Comparison of ENCODE assay signal across 15 cellular contexts in genomic region chr7:116782177-116782711, GRCh38.
A peak's percentile ranks its signal among the peaks of the same experiment; 100 is the strongest.
DNase-seq lines count a peak whose midpoint lies in the region; ATAC-seq, FAIRE-seq and TF ChIP-seq lines count a peak whose summit lies in the region.
"Had no signal": no experiment of that assay in that cellular context is flagged by ENCODE, and none has a peak within 500 bp of the region (broad histone marks: within the 10 kb centered on the region; RNA-seq: fewer than 3 reads in every experiment).

No MANE protein-coding gene starts in this region.

- H3K79me2 ChIP-seq in trophoblast cell (ENCODE audit: control insufficient read depth, insufficient read depth, low read length, poor library complexity) = no peaks in the 10 kb centered on the region
- H3K79me2 ChIP-seq in hepatocyte = no peaks in the 10 kb centered on the region

- H2BK5ac ChIP-seq in trophoblast cell (ENCODE audit: low read depth, low read length, poor library complexity) = no peak overlapping the region

- H2BK12ac ChIP-seq in trophoblast cell (ENCODE audit: low read length) = no peak overlapping the region

- H2BK120ac ChIP-seq in trophoblast cell (ENCODE audit: insufficient read depth, low read length, poor library complexity) = no peak overlapping the region

- H3K36me3 ChIP-seq in trophoblast cell (ENCODE audit: control insufficient read depth in 1 of 2, insufficient read depth in 2 of 2, low read length in 2 of 2) (peaks cover 0 to 7% of the 10 kb centered on the region in 2 experiments), hepatocyte (replicated peaks; ENCODE audit: insufficient read depth, low read depth) (no peaks in the 10 kb centered on the region), pancreas (no peaks in the 10 kb centered on the region)

- no peak for ATAC-seq in HG03442 (IDR thresholded peaks at IDR 0.05; ENCODE audit: unreplicated experiment)
- no peak for ATAC-seq in pancreas

- FAIRE-seq in pancreas (lab: Jason Lieb, UNC) = no peak
- FAIRE-seq: H54, kidney had no signal

- DNase-seq in EH (ENCODE audit: low read depth) (peak; percentile 87), NCI-H2107 (lab: John Stamatoyannopoulos, UW) (peak; percentile 41), epidermal melanocyte (ENCODE audit: insufficient read length, low spot score) (peak; percentile 65), trophoblast cell (peak; percentile 56 to 71), hepatocyte (ENCODE audit: low spot score) (no peak), NCI-H226 (no peak), pancreas (no peak)
- DNase-seq: activated CD4-positive, alpha-beta T cell treated with anti-CD3 and anti-CD28 coated beads for 1 hour; activated naive CD4-positive, alpha-beta T cell treated with anti-CD3 and anti-CD28 coated beads, Interleukin-2, amount 10 ng/mL, durations not matched to agents 7 days and 5 days; effector CD4-positive, alpha-beta T cell; kidney; posterior cingulate gyrus; testis had no signal

- no peak overlapping the region for H4K8ac ChIP-seq in trophoblast cell (ENCODE audit: low read depth, low read length)

- no peak overlapping the region for H4K12ac ChIP-seq in trophoblast cell (ENCODE audit: low read depth, low read length)

- no peak overlapping the region for H4K91ac ChIP-seq in trophoblast cell (ENCODE audit: low read depth, low read length)

- H3K18ac ChIP-seq in trophoblast cell (ENCODE audit: low read length) = no peak overlapping the region

- H2AK5ac ChIP-seq in trophoblast cell (ENCODE audit: low read length) = no peak overlapping the region

- no peak overlapping the region for H2AFZ ChIP-seq in trophoblast cell (ENCODE audit: insufficient read depth, low read length, poor library complexity)
- no peak overlapping the region for H2AFZ ChIP-seq in hepatocyte

- H3K9me3 ChIP-seq in trophoblast cell (ENCODE audit: insufficient read depth, low read depth, low read length) (no peaks in the 10 kb centered on the region), hepatocyte (ENCODE audit: low read depth) (no peaks in the 10 kb centered on the region), pancreas (no peaks in the 10 kb centered on the region)
- H3K9me3 ChIP-seq: testis had no signal

- H3K4me2 ChIP-seq in trophoblast cell (ENCODE audit: low read length) = no peak overlapping the region
- no peak overlapping the region for H3K4me2 ChIP-seq in hepatocyte

- H3K4ac ChIP-seq in trophoblast cell (ENCODE audit: low read depth, low read length) = no peak overlapping the region

- peaks cover 19 to 21% of the 10 kb centered on the region in 2 experiments for H3K4me1 ChIP-seq in trophoblast cell (ENCODE audit: control insufficient read depth in 1 of 2, insufficient read depth in 2 of 2, low read length in 2 of 2)
- H3K4me1 ChIP-seq in hepatocyte (ENCODE audit: insufficient read depth) = peaks cover 40% of the 10 kb centered on the region
- H3K4me1 ChIP-seq in pancreas = peaks cover 23 to 36% (median 34%) of the 10 kb centered on the region in 3 donors
- H3K4me1 ChIP-seq: testis had no signal

- H3K27ac ChIP-seq in trophoblast cell (ENCODE audit: low read depth, low read length) = peak overlapping the region; percentile 17
- no peak overlapping the region for H3K27ac ChIP-seq in hepatocyte
- no peak overlapping the region for H3K27ac ChIP-seq in pancreas
- H3K27ac ChIP-seq: testis had no signal

- H3K9me2 ChIP-seq in hepatocyte (replicated peaks; ENCODE audit: insufficient read depth) = no peaks in the 10 kb centered on the region

- no peak overlapping the region for H3K9ac ChIP-seq in trophoblast cell (ENCODE audit: low read length)

- no peaks in the 10 kb centered on the region for H3K27me3 ChIP-seq in trophoblast cell (ENCODE audit: insufficient read depth, low read length)
- H3K27me3 ChIP-seq in hepatocyte = no peaks in the 10 kb centered on the region
- H3K27me3 ChIP-seq in pancreas = no peaks in the 10 kb centered on the region
- H3K27me3 ChIP-seq: testis had no signal

- TF ChIP-seq CTCF in hepatocyte (IDR thresholded peaks at IDR 0.05; ENCODE audit: poor library complexity) (no peak), pancreas (IDR thresholded peaks at IDR 0.05) (no peak)

- H4K20me1 ChIP-seq in hepatocyte (ENCODE audit: insufficient read depth, poor library complexity, severe bottlenecking) = no peaks in the 10 kb centered on the region

- H3K14ac ChIP-seq in trophoblast cell (ENCODE audit: low read length) = no peak overlapping the region

- no peak overlapping the region for H3K23ac ChIP-seq in trophoblast cell (ENCODE audit: low read length)

- intact Hi-C loops in pancreas (cut with DNase I) = no loop called here

- WGBS in trophoblast cell (ENCODE audit: extremely low coverage, insufficient coverage, insufficient read length) = no CpG with 5 or more reads among the region's 1 CpG
- WGBS in hepatocyte (ENCODE audit: low lambda C conversion rate, missing lambda C conversion rate) = 13% methylated on average over 1 of the region's 1 CpG
- WGBS in pancreas, 2 donors = 18 to 32% methylated on average over 1 of the region's 1 CpG

- no peak overlapping the region for H3K4me3 ChIP-seq in trophoblast cell (ENCODE audit: low read depth, low read length)
- H3K4me3 ChIP-seq in hepatocyte = no peak overlapping the region
- no peak overlapping the region for H3K4me3 ChIP-seq in pancreas
- H3K4me3 ChIP-seq: testis had no signal

- H3K79me1 ChIP-seq in trophoblast cell (ENCODE audit: low read length) = peaks cover 11% of the 10 kb centered on the region

Comparison
In these comparisons a context has a peak if more than half of its experiments do, and no peak if none do; other contexts are left out.
1. DNase-seq: peak in EH (single experiment), NCI-H2107 (single experiment), epidermal melanocyte (single experiment) and trophoblast cell (2 of 2); none in hepatocyte (single experiment), NCI-H226 (single experiment) and pancreas (0 of 6).